In genomic region chr5:40383719-40384651, GRCh38 we compare ENCODE assay signal across 1 cellular context.
TF ChIP-seq lines count a peak whose summit lies in the region.

No MANE protein-coding gene starts in this region.

TF ChIP-seq in GM23338, 12 proteins besides CTCF, POLR2A, EP300 and RAD21 (continued from another document):
- no peak for TF ChIP-seq REST (IDR thresholded peaks at IDR 0.05; ENCODE audit: unreplicated experiment)
- TF ChIP-seq EZH2phosphoT487 (IDR thresholded peaks at IDR 0.05; ENCODE audit: unreplicated experiment) = no peak
- no peak for TF ChIP-seq POLR2AphosphoS5 (IDR thresholded peaks at IDR 0.05; ENCODE audit: low read depth)
- no peak for TF ChIP-seq ETS1 (IDR thresholded peaks at IDR 0.05)
